ENCODE assay signal across 8 cellular contexts in genomic region chrX:48575642-48576041, GRCh38. TPM values are rescaled to one million over a fixed set of nuclear protein-coding genes. Genes with fewer than 3 reads are reported as not detected.
A peak's percentile ranks its signal among the peaks of the same experiment; 100 is the strongest.
DNase-seq lines count a peak whose midpoint lies in the region; ATAC-seq, FAIRE-seq and TF ChIP-seq lines count a peak whose summit lies in the region.

No MANE protein-coding gene starts in this region.

- no peak for DNase-seq in CD8-positive, alpha-beta T cell
- DNase-seq in H1 (ENCODE audit: low read depth in 1 of 2, low spot score in 2 of 2) (no peak), neuronal stem cell (ENCODE audit: low spot score) (no peak), germinal center (ENCODE audit: low spot score) (no peak), Kasumi-1 (lab: John Stamatoyannopoulos, UW) (no peak)
- no peak for DNase-seq in stimulated activated CD4-positive, alpha-beta T cell treated with anti-CD3 and anti-CD28 coated beads, Interleukin-4, amount 100 ng/mL, for 1 hour
- no peak for DNase-seq in NK-92 treated with Interleukin-12 subunit alpha and Interleukin-12 subunit beta, amount 100 ng/mL, for 24 hours (lab: John Stamatoyannopoulos, UW)

- H2BK12ac ChIP-seq in H1 (ENCODE audit: low read depth, low read length) = no peak overlapping the region
- no peak overlapping the region for H2BK12ac ChIP-seq in neuronal stem cell (ENCODE audit: low read length)

- H3K14ac ChIP-seq in H1 (ENCODE audit: insufficient read length) (no peak overlapping the region), neuronal stem cell (ENCODE audit: low read length) (no peak overlapping the region)

- H3K56ac ChIP-seq in H1 (replicated peaks; ENCODE audit: insufficient read length, low read depth, low read length) = no peak overlapping the region

- TF ChIP-seq CTCF in CD8-positive, alpha-beta T cell (IDR thresholded peaks at IDR 0.05) = no peak
- TF ChIP-seq CTCF in OCI-LY1 (IDR thresholded peaks at IDR 0.05; ENCODE audit: low read length) = no peak
- TF ChIP-seq CTCF in H1 (IDR thresholded peaks at IDR 0.05; ENCODE audit: control extremely low read depth in 1 of 3, insufficient read depth in 1 of 3, low read depth in 1 of 3, low read length in 3 of 3) = no peak

- H3K79me1 ChIP-seq in H1 (ENCODE audit: low read depth, low read length) (peaks cover 7% of the 10 kb centered on the region), neuronal stem cell (ENCODE audit: low read depth, low read length) (peaks cover 5% of the 10 kb centered on the region)

- no peaks in the 10 kb centered on the region for H3K9me3 ChIP-seq in CD8-positive, alpha-beta T cell (ENCODE audit: low read length)
- H3K9me3 ChIP-seq in OCI-LY1 (ENCODE audit: low read length) (no peaks in the 10 kb centered on the region), H1 (ENCODE audit: insufficient read depth in 2 of 2, low read depth in 1 of 2, low read length in 1 of 2) (no peaks in the 10 kb centered on the region), neuronal stem cell (replicated peaks in 1 of 2; ENCODE audit: control insufficient read depth in 2 of 2, insufficient read depth in 1 of 2, low read depth in 1 of 2, low read length in 2 of 2) (no peaks in the 10 kb centered on the region)

- no peak overlapping the region for H3K4ac ChIP-seq in H1 (replicated peaks; ENCODE audit: insufficient read length, low read depth, low read length)
- no peak overlapping the region for H3K4ac ChIP-seq in neuronal stem cell (ENCODE audit: low read length)

- H2AK5ac ChIP-seq in H1 (ENCODE audit: low read depth, low read length) (no peak overlapping the region), neuronal stem cell (ENCODE audit: low read depth, low read length) (no peak overlapping the region)

- H3K18ac ChIP-seq in H1 (ENCODE audit: extremely low read depth, low read length) (no peak overlapping the region), neuronal stem cell (ENCODE audit: low read length) (no peak overlapping the region)

- POLR2A ChIA-PET in CD8-positive, alpha-beta T cell (lab: Charles Lee) = interaction anchor here (2.4 kb wide), 1 partner anchor 9 kb away, joined by 12 read pairs; no protein-coding TSS in a partner anchor
- POLR2A ChIA-PET in H1 (lab: Charles Lee; ENCODE audit: partially characterized antibody) = interaction anchor here (0.8 to 2.9 kb wide), 7 partner anchors 10 to 46 kb away, joined by 3 to 17 read pairs (median 5); partner anchors contain the start of gene TBC1D25

- no peak overlapping the region for H2BK20ac ChIP-seq in H1 (ENCODE audit: low read length)

- peaks cover 24% of the 10 kb centered on the region for H3K4me1 ChIP-seq in CD8-positive, alpha-beta T cell (ENCODE audit: insufficient read depth, low read length)
- peaks cover 37% of the 10 kb centered on the region for H3K4me1 ChIP-seq in OCI-LY1 (ENCODE audit: insufficient read depth, low read length, severe bottlenecking)
- H3K4me1 ChIP-seq in H1 (replicated peaks in 1 of 4; ENCODE audit: control insufficient read depth in 3 of 4, insufficient read depth in 4 of 4, low read length in 3 of 4) = peaks cover 0 to 5% (median 0%) of the 10 kb centered on the region in 4 experiments; a peak in 5 of 7 replicates
- H3K4me1 ChIP-seq in neuronal stem cell (ENCODE audit: control insufficient read depth in 2 of 2, insufficient read depth in 1 of 2, low read depth in 1 of 2, low read length in 2 of 2) = peaks cover 8 to 9% of the 10 kb centered on the region in 2 donors

- no peak for TF ChIP-seq RAD21 in H1 (IDR thresholded peaks at IDR 0.05 in 1 of 2, conservative IDR thresholded peaks at IDR 0.05 in 1 of 2; ENCODE audit: low read depth in 2 of 2, low read length in 2 of 2)

- H3K36me3 ChIP-seq in CD8-positive, alpha-beta T cell (ENCODE audit: insufficient read depth, low read length) = peaks cover 33% of the 10 kb centered on the region
- H3K36me3 ChIP-seq in OCI-LY1 (ENCODE audit: insufficient read depth, low read length) = peaks cover 53% of the 10 kb centered on the region
- peaks cover 16 to 39% (median 27%) of the 10 kb centered on the region in 4 experiments for H3K36me3 ChIP-seq in H1 (ENCODE audit: control insufficient read depth in 2 of 4, insufficient read depth in 4 of 4, low read length in 3 of 4)
- peaks cover 21 to 52% of the 10 kb centered on the region in 2 donors for H3K36me3 ChIP-seq in neuronal stem cell (replicated peaks in 1 of 2; ENCODE audit: control insufficient read depth in 2 of 2, insufficient read depth in 2 of 2, low read length in 2 of 2)

- H3K9ac ChIP-seq in OCI-LY1 (ENCODE audit: low read length) (peak overlapping the region; percentile 92), H1 (replicated peaks in 1 of 4; ENCODE audit: extremely low read depth in 1 of 4, low read depth in 3 of 4, low read length in 3 of 4) (peak overlapping the region in 2 of 4 experiments; percentile 13 to 99; a peak in 3 of 7 replicates), neuronal stem cell (ENCODE audit: low read depth, low read length, poor library complexity) (no peak overlapping the region)

- FAIRE-seq in H1 (lab: Jason Lieb, UNC) = no peak

- no peak for TF ChIP-seq EP300 in H1 (IDR thresholded peaks at IDR 0.05; ENCODE audit: borderline replicate concordance in 1 of 2, low read depth in 2 of 2, low read length in 2 of 2)

- no peak overlapping the region for H2AFZ ChIP-seq in OCI-LY1 (ENCODE audit: low read length)
- H2AFZ ChIP-seq in H1 (ENCODE audit: low read length) = no peak overlapping the region
- no peak overlapping the region for H2AFZ ChIP-seq in neuronal stem cell (ENCODE audit: low read length)

- 97% methylated on average over 11 of the region's 13 CpGs; no CpG with 5 or more reads in 1 of the 2 experiments for WGBS in H1 (ENCODE audit: extremely low coverage in 1 of 2, insufficient coverage in 1 of 2, insufficient read length in 1 of 2, insufficient replicate concordance in 2 of 2, low coverage in 1 of 2, low lambda C conversion rate in 2 of 2, missing lambda C conversion rate in 1 of 2), 2 experiments
- no CpG with 5 or more reads among the region's 13 CpGs for WGBS in neuronal stem cell (ENCODE audit: extremely low coverage in 2 of 2, insufficient read length in 2 of 2, insufficient replicate concordance in 1 of 2), 2 donors

- no peak overlapping the region; the same call in 1 of the 2 replicates for H2BK5ac ChIP-seq in H1 (ENCODE audit: low read depth, low read length)
- H2BK5ac ChIP-seq in neuronal stem cell (ENCODE audit: low read length) = no peak overlapping the region

- peaks cover 5% of the 10 kb centered on the region for H3F3A ChIP-seq in OCI-LY1 (ENCODE audit: insufficient read depth, low read length)

- H3K4me3 Mint-ChIP-seq in CD8-positive, alpha-beta T cell = peak overlapping the region; percentile 97

- H4K20me1 ChIP-seq in OCI-LY1 (ENCODE audit: insufficient read depth, low read length) (no peaks in the 10 kb centered on the region), H1 (replicated peaks in 1 of 2; ENCODE audit: control insufficient read depth in 1 of 2, insufficient read depth in 2 of 2, low read length in 2 of 2) (no peaks in the 10 kb centered on the region)

- peaks cover 4% of the 10 kb centered on the region; the same call in 1 of the 2 replicates for H3K23me2 ChIP-seq in H1 (ENCODE audit: low read depth, low read length)

- no peaks in the 10 kb centered on the region for H3K9me3 Mint-ChIP-seq in CD8-positive, alpha-beta T cell

- H4K91ac ChIP-seq in H1 (replicated peaks; ENCODE audit: insufficient read length, low read length) (no peak overlapping the region), neuronal stem cell (ENCODE audit: low read depth, low read length, poor library complexity) (no peak overlapping the region)

- H2BK15ac ChIP-seq in H1 (ENCODE audit: low read length) = no peak overlapping the region
- no peak overlapping the region for H2BK15ac ChIP-seq in neuronal stem cell (ENCODE audit: low read length)

- TF ChIP-seq POLR2A in H1 (IDR thresholded peaks at IDR 0.05; ENCODE audit: control extremely low read depth in 1 of 2, low read depth in 2 of 2, low read length in 2 of 2) = no peak

- no peaks in the 10 kb centered on the region for H3K27me3 Mint-ChIP-seq in CD8-positive, alpha-beta T cell (ENCODE audit: low read depth)

- H3K9me2 ChIP-seq in OCI-LY1 (ENCODE audit: low read depth, low read length) = no peaks in the 10 kb centered on the region

- H4K5ac ChIP-seq in H1 (ENCODE audit: insufficient read length, low read depth, low read length) = no peak overlapping the region

- ATAC-seq in CD8-positive, alpha-beta T cell = no peak

- intact Hi-C loops in CD8-positive, alpha-beta T cell (cut with DNase I, micrococcal nuclease) = loop anchor here in 1 of 2 experiments (10.0 kb wide), 1 partner anchor 319 kb away; the partner anchor contains the start of genes PQBP1 and TIMM17B

- H3K27ac ChIP-seq in CD8-positive, alpha-beta T cell (ENCODE audit: low read depth, low read length) = peak overlapping the region; percentile 100
- H3K27ac ChIP-seq in OCI-LY1 (ENCODE audit: low read depth, low read length, poor library complexity, severe bottlenecking) (peak overlapping the region; percentile 90), H1 (ENCODE audit: low read depth, low read length) (no peak overlapping the region; the same call in 1 of the 2 replicates), neuronal stem cell (replicated peaks; ENCODE audit: low read length) (no peak overlapping the region)

- H3K79me2 ChIP-seq in OCI-LY1 (ENCODE audit: insufficient read depth, low read length) = peaks cover 4% of the 10 kb centered on the region; the same call in 1 of the 2 replicates
- peaks cover 0 to 17% of the 10 kb centered on the region in 2 experiments; a peak in 2 of 4 replicates for H3K79me2 ChIP-seq in H1 (ENCODE audit: control insufficient read depth in 1 of 2, insufficient read depth in 2 of 2, low read length in 2 of 2)

- H2BK120ac ChIP-seq in H1 (replicated peaks; ENCODE audit: low read depth, low read length) (no peak overlapping the region), neuronal stem cell (ENCODE audit: low read depth, low read length) (no peak overlapping the region)

- H3K23ac ChIP-seq in H1 (ENCODE audit: insufficient read length) (no peak overlapping the region), neuronal stem cell (ENCODE audit: low read depth, low read length, poor library complexity) (no peak overlapping the region)

- H3K36me3 Mint-ChIP-seq in CD8-positive, alpha-beta T cell = peaks cover 53% of the 10 kb centered on the region

- peak overlapping the region; percentile 45 for H3K27ac Mint-ChIP-seq in CD8-positive, alpha-beta T cell

- peak overlapping the region; percentile 70 for H3K4me3 ChIP-seq in CD8-positive, alpha-beta T cell (ENCODE audit: low read depth, low read length)
- peak overlapping the region; percentile 85 for H3K4me3 ChIP-seq in OCI-LY1 (ENCODE audit: low read depth, low read length, poor library complexity, severe bottlenecking)
- peak overlapping the region in 3 of 4 experiments; percentile 81 to 96 (median 86); a peak in 5 of 8 replicates for H3K4me3 ChIP-seq in H1 (ENCODE audit: extremely low read depth in 1 of 4, insufficient read depth in 2 of 4, low read depth in 3 of 4, low read length in 4 of 4)
- peak overlapping the region; percentile 78 to 93 for H3K4me3 ChIP-seq in neuronal stem cell (ENCODE audit: low read length in 2 of 2)

- CTCF ChIA-PET in CD8-positive, alpha-beta T cell (lab: Charles Lee) = no interaction called here
- CTCF ChIA-PET in H1 (lab: Charles Lee; ENCODE audit: partially characterized antibody) = no interaction called here

- H4K8ac ChIP-seq in H1 (ENCODE audit: extremely low read depth, insufficient read depth, low read length) (peak overlapping the region; percentile 25), neuronal stem cell (ENCODE audit: low read depth, low read length) (no peak overlapping the region)

- peaks cover 25% of the 10 kb centered on the region for H3K4me1 Mint-ChIP-seq in CD8-positive, alpha-beta T cell (ENCODE audit: low read depth)

- H3K4me2 ChIP-seq in OCI-LY1 (ENCODE audit: low read length) = peak overlapping the region; percentile 97
- peak overlapping the region; percentile 72 to 80 for H3K4me2 ChIP-seq in H1 (ENCODE audit: insufficient read depth in 1 of 2, low read depth in 2 of 2, low read length in 2 of 2)
- peak overlapping the region; percentile 62 for H3K4me2 ChIP-seq in neuronal stem cell (ENCODE audit: insufficient read depth, low read length, poor library complexity, severe bottlenecking)

- no peaks in the 10 kb centered on the region for H3K27me3 ChIP-seq in CD8-positive, alpha-beta T cell (ENCODE audit: insufficient read depth, low read length)
- H3K27me3 ChIP-seq in OCI-LY1 (ENCODE audit: insufficient read depth, low read length) (no peaks in the 10 kb centered on the region), H1 (replicated peaks in 1 of 4; ENCODE audit: control insufficient read depth in 3 of 4, extremely low read depth in 1 of 4, insufficient read depth in 3 of 4, low read length in 3 of 4) (no peaks in the 10 kb centered on the region), neuronal stem cell (ENCODE audit: control insufficient read depth in 3 of 3, insufficient read depth in 3 of 3, low read depth in 1 of 3, low read length in 3 of 3) (no peaks in the 10 kb centered on the region)

RNA-seq across cellular contexts. Expression of gene RBM3, which starts 1.4 kb away (rescaled TPM):
- total RNA-seq in CD8-positive, alpha-beta T cell = 100 to 1,000 TPM; 442 to 444 TPM
- 159 and 164 TPM in 2 replicates for total RNA-seq in H1 (2021; fragmentation: NEBNext Ultra II Directional; extraction: Animal tissue kit (Norgen Biotek cat#: 25700))
- polyA plus RNA-seq in H1 (2011; rRNA removed) = 73.2 and 99.6 TPM in 2 replicates
- 135 TPM for polyA plus RNA-seq in H1 (2011; cell fraction: cytosol; rRNA removed)
- 70.3 TPM for polyA plus RNA-seq in H1 (2011; cell fraction: nucleus; rRNA removed)
- 170 to 257 TPM (median 204 TPM) in 4 replicates for polyA plus RNA-seq in H1 (2012, experiment 1 of 2)
- polyA plus RNA-seq in H1 (2012, experiment 2 of 2) = 98.3 TPM
- 150 TPM for polyA plus RNA-seq in H1 (2013, experiment 1 of 2)
- polyA plus RNA-seq in H1 (2013, experiment 2 of 2) = 137 TPM
- polyA minus RNA-seq in H1 (2011; rRNA and poly(A)+ RNA removed) = 154 and 219 TPM in 2 replicates
- polyA minus RNA-seq in H1 (2011; cell fraction: cytosol; rRNA and poly(A)+ RNA removed) = 80.5 TPM
- polyA minus RNA-seq in H1 (2011; cell fraction: nucleus; rRNA and poly(A)+ RNA removed) = 130 TPM
- 153 TPM for polyA plus RNA-seq in neuronal stem cell (2013, experiment 1 of 2)
- 164 TPM for polyA plus RNA-seq in neuronal stem cell (2013, experiment 2 of 2)

RNA-seq across cellular contexts. Expression of gene WDR13, which starts 21.6 kb away (rescaled TPM):
- total RNA-seq in CD8-positive, alpha-beta T cell = 10 to 100 TPM; 41.6 to 51.6 TPM
- 19.4 and 19.7 TPM in 2 replicates for total RNA-seq in H1 (2021; fragmentation: NEBNext Ultra II Directional; extraction: Animal tissue kit (Norgen Biotek cat#: 25700))
- polyA plus RNA-seq in H1 (2011; rRNA removed) = 46.3 and 120 TPM in 2 replicates
- polyA plus RNA-seq in H1 (2011; cell fraction: cytosol; rRNA removed) = 49.3 TPM
- 133 TPM for polyA plus RNA-seq in H1 (2011; cell fraction: nucleus; rRNA removed)
- 36.6 to 55.5 TPM (median 44.4 TPM) in 4 replicates for polyA plus RNA-seq in H1 (2012, experiment 1 of 2)
- polyA plus RNA-seq in H1 (2012, experiment 2 of 2) = 22.8 TPM
- 8.8 TPM for polyA plus RNA-seq in H1 (2013, experiment 1 of 2)
- polyA plus RNA-seq in H1 (2013, experiment 2 of 2) = 8.1 TPM
- 18.9 and 21.1 TPM in 2 replicates for polyA minus RNA-seq in H1 (2011; rRNA and poly(A)+ RNA removed)
- polyA minus RNA-seq in H1 (2011; cell fraction: cytosol; rRNA and poly(A)+ RNA removed) = 22.8 TPM
- polyA minus RNA-seq in H1 (2011; cell fraction: nucleus; rRNA and poly(A)+ RNA removed) = 17.0 TPM
- 27.4 TPM for polyA plus RNA-seq in neuronal stem cell (2013, experiment 1 of 2)
- polyA plus RNA-seq in neuronal stem cell (2013, experiment 2 of 2) = 25.9 TPM

RNA-seq across cellular contexts. Expression of gene TBC1D25, which starts 36.1 kb away (rescaled TPM):
- total RNA-seq in CD8-positive, alpha-beta T cell = 10 to 100 TPM; 30.1 to 33.4 TPM
- total RNA-seq in H1 (2021; fragmentation: NEBNext Ultra II Directional; extraction: Animal tissue kit (Norgen Biotek cat#: 25700)) = 6.5 and 9.7 TPM in 2 replicates
- 6.8 and 11.4 TPM in 2 replicates for polyA plus RNA-seq in H1 (2011; rRNA removed)
- polyA plus RNA-seq in H1 (2011; cell fraction: cytosol; rRNA removed) = 5.9 TPM
- polyA plus RNA-seq in H1 (2011; cell fraction: nucleus; rRNA removed) = 12.4 TPM
- 5.5 to 8.0 TPM (median 7.1 TPM) in 4 replicates for polyA plus RNA-seq in H1 (2012, experiment 1 of 2)
- polyA plus RNA-seq in H1 (2012, experiment 2 of 2) = 5.9 TPM
- polyA plus RNA-seq in H1 (2013, experiment 1 of 2) = 4.1 TPM
- polyA plus RNA-seq in H1 (2013, experiment 2 of 2) = 3.5 TPM
- polyA minus RNA-seq in H1 (2011; rRNA and poly(A)+ RNA removed) = 7.9 and 10.7 TPM in 2 replicates
- 4.9 TPM for polyA minus RNA-seq in H1 (2011; cell fraction: cytosol; rRNA and poly(A)+ RNA removed)
- polyA minus RNA-seq in H1 (2011; cell fraction: nucleus; rRNA and poly(A)+ RNA removed) = 5.4 TPM
- polyA plus RNA-seq in neuronal stem cell (2013, experiment 1 of 2) = 5.8 TPM
- 5.4 TPM for polyA plus RNA-seq in neuronal stem cell (2013, experiment 2 of 2)

RNA-seq across cellular contexts. Expression of gene EBP, which starts 54.0 kb away (rescaled TPM):
- total RNA-seq in CD8-positive, alpha-beta T cell = 10 to 100 TPM; 55.2 to 56.9 TPM
- 143 and 145 TPM in 2 replicates for total RNA-seq in H1 (2021; fragmentation: NEBNext Ultra II Directional; extraction: Animal tissue kit (Norgen Biotek cat#: 25700))
- polyA plus RNA-seq in H1 (2011; rRNA removed) = 286 and 288 TPM in 2 replicates
- polyA plus RNA-seq in H1 (2011; cell fraction: cytosol; rRNA removed) = 201 TPM
- 280 TPM for polyA plus RNA-seq in H1 (2011; cell fraction: nucleus; rRNA removed)
- polyA plus RNA-seq in H1 (2012, experiment 1 of 2) = 113 to 201 TPM (median 196 TPM) in 4 replicates
- polyA plus RNA-seq in H1 (2012, experiment 2 of 2) = 239 TPM
- 197 TPM for polyA plus RNA-seq in H1 (2013, experiment 1 of 2)
- 213 TPM for polyA plus RNA-seq in H1 (2013, experiment 2 of 2)
- 234 and 273 TPM in 2 replicates for polyA minus RNA-seq in H1 (2011; rRNA and poly(A)+ RNA removed)
- polyA minus RNA-seq in H1 (2011; cell fraction: cytosol; rRNA and poly(A)+ RNA removed) = 97.8 TPM
- 59.6 TPM for polyA minus RNA-seq in H1 (2011; cell fraction: nucleus; rRNA and poly(A)+ RNA removed)
- polyA plus RNA-seq in neuronal stem cell (2013, experiment 1 of 2) = 106 TPM
- polyA plus RNA-seq in neuronal stem cell (2013, experiment 2 of 2) = 101 TPM

Comparison
In these comparisons a context has a peak if more than half of its experiments do, and no peak if none do; other contexts are left out.
1. H3K27ac ChIP-seq: peak in CD8-positive, alpha-beta T cell (single experiment) and OCI-LY1 (single experiment); none in H1 (single experiment) and neuronal stem cell (single experiment).
2. Peak in every context shown above with its lines, with median percentiles within 50 percentile points of each other: H3K4me3 ChIP-seq and H3K4me2 ChIP-seq.